In genomic region chr12:79006306-79006705, GRCh38 we compare ENCODE assay signal across 10 cellular contexts.
DNase-seq lines count a peak whose midpoint lies in the region; ATAC-seq lines count a peak whose summit lies in the region.
"Had no signal": no experiment of that assay in that cellular context is flagged by ENCODE, and none has a peak within 500 bp of the region (broad histone marks: within the 10 kb centered on the region; RNA-seq: fewer than 3 reads in every experiment).

No MANE protein-coding gene starts in this region.

- no peak overlapping the region for H3K4me3 Mint-ChIP-seq in T-helper 2 cell treated with Interferon-gamma antibody and Interleukin-4, amounts not matched to agents 5 μg/mL and 100 μg/mL, for 36 hours
- H3K4me3 Mint-ChIP-seq: IgD-negative memory B cell had no signal

- no peak overlapping the region for H3K27ac Mint-ChIP-seq in T-helper 2 cell treated with Interferon-gamma antibody and Interleukin-4, amounts not matched to agents 5 μg/mL and 100 μg/mL, for 36 hours
- H3K27ac Mint-ChIP-seq: IgD-negative memory B cell had no signal

- peak; percentile 53 for ATAC-seq in HG02623 (IDR thresholded peaks at IDR 0.05; ENCODE audit: unreplicated experiment)
- no peak for ATAC-seq in GM18868 (IDR thresholded peaks at IDR 0.05; ENCODE audit: unreplicated experiment)
- ATAC-seq in GM21423 (IDR thresholded peaks at IDR 0.05; ENCODE audit: unreplicated experiment): no peak
- ATAC-seq: psoas muscle had no signal

- H3K4me1 Mint-ChIP-seq in T-helper 2 cell treated with Interferon-gamma antibody and Interleukin-4, amounts not matched to agents 5 μg/mL and 100 μg/mL, for 36 hours (ENCODE audit: low read depth): no peaks in the 10 kb centered on the region

- no peaks in the 10 kb centered on the region for H3K9me3 Mint-ChIP-seq in T-helper 2 cell treated with Interferon-gamma antibody and Interleukin-4, amounts not matched to agents 5 μg/mL and 100 μg/mL, for 36 hours
- H3K9me3 Mint-ChIP-seq: IgD-negative memory B cell had no signal

- no peaks in the 10 kb centered on the region for H3K36me3 Mint-ChIP-seq in T-helper 2 cell treated with Interferon-gamma antibody and Interleukin-4, amounts not matched to agents 5 μg/mL and 100 μg/mL, for 36 hours (ENCODE audit: low read depth)
- H3K36me3 Mint-ChIP-seq: IgD-negative memory B cell had no signal

- peak; percentile 21 for DNase-seq in D341Med (ENCODE audit: low spot score)
- peak; percentile 15 for DNase-seq in RPMI7951 (ENCODE audit: low read depth)
- DNase-seq in iris pigment epithelial cell (ENCODE audit: low read depth): peak; percentile 25
- no peak for DNase-seq in activated CD4-positive, alpha-beta T cell treated with anti-CD3 and anti-CD28 coated beads for 48 hours
- no peak for DNase-seq in T-helper 2 cell treated with Interferon-gamma antibody and Interleukin-4, amounts not matched to agents 5 μg/mL and 100 μg/mL, for 36 hours (ENCODE audit: low spot score)
- DNase-seq: psoas muscle had no signal

- H3K27me3 Mint-ChIP-seq in T-helper 2 cell treated with Interferon-gamma antibody and Interleukin-4, amounts not matched to agents 5 μg/mL and 100 μg/mL, for 36 hours (ENCODE audit: low read depth): no peaks in the 10 kb centered on the region
- H3K27me3 Mint-ChIP-seq: IgD-negative memory B cell had no signal

Comparison
In these comparisons a context has a peak if more than half of its experiments do, and no peak if none do; other contexts are left out.
1. DNase-seq: peak in D341Med (single experiment), RPMI7951 (single experiment) and iris pigment epithelial cell (single experiment); none in activated CD4-positive, alpha-beta T cell treated with anti-CD3 and anti-CD28 coated beads for 48 hours (single experiment) and T-helper 2 cell treated with Interferon-gamma antibody and Interleukin-4, amounts not matched to agents 5 μg/mL and 100 μg/mL, for 36 hours (single experiment).